ENCODE assay signal across 1 cellular context in the genomic region with DNA sequence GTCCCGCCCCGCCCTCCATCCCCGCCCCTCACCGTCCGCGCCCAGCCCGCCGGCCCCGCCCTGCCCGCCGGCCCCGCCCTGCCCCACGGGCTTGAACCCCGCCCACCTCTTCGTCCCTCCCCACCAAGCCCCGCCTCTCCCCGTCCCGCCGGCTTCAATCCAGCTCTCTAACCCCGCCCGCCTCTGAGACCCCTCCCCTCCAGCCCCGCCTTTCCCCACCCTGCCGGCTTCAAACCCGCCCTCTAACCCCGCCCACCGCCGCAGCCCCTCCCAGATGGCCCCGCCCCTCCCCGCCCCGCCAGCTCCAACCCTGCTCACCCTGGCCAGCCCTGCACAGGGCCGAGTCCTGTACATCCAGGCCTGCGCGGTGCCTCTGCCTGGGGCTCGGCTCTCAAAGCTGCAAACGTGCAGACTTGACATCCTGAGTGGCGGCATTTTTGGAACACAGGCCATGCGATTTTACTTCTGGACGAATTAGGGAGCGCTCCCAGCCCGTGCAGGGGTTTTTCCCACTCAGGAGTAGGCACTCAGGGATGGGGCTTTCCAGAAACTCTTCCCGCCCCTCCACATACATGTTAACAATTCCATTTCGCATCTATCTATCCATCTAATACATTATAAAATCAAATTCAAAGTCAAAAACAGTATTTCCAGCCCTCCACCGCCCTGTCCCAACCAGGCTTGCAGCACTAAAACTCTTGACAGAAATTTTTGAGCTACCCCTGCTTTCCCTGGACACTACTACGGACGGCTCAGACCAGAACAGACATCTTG.
TF ChIP-seq lines count a peak whose summit lies in the region.

No MANE protein-coding gene starts in this region.

TF ChIP-seq in H1, 55 proteins besides CTCF, POLR2A, EP300 and RAD21:
- TF ChIP-seq BCL11A (IDR thresholded peaks at IDR 0.05; ENCODE audit: low read depth in 2 of 2, low read length in 2 of 2) (no peak), SAP30 (IDR thresholded peaks at IDR 0.05; ENCODE audit: insufficient read depth, insufficient replicate concordance, low read length) (no peak), CREB1 (IDR thresholded peaks at IDR 0.05) (no peak), JUN (IDR thresholded peaks at IDR 0.05; ENCODE audit: low read depth, low read length) (no peak), GTF2F1 (IDR thresholded peaks at IDR 0.05; ENCODE audit: borderline replicate concordance, low read depth, low read length) (no peak), BRCA1 (IDR thresholded peaks at IDR 0.05; ENCODE audit: low read depth, low read length) (no peak), NANOG (IDR thresholded peaks at IDR 0.05; ENCODE audit: insufficient read depth, low read depth, low read length, poor library complexity, severe bottlenecking) (no peak), ASH2L (IDR thresholded peaks at IDR 0.05; ENCODE audit: low read length) (no peak), HDAC6 (IDR thresholded peaks at IDR 0.05; ENCODE audit: low read depth, low read length) (no peak), SIRT6 (IDR thresholded peaks at IDR 0.05; ENCODE audit: low read length) (no peak), TAF7 (optimal IDR thresholded peaks at IDR 0.05; ENCODE audit: borderline replicate concordance, low read depth, low read length) (no peak), GABPA (IDR thresholded peaks at IDR 0.05; ENCODE audit: borderline replicate concordance, insufficient read depth, low read length) (no peak), FOSL1 (IDR thresholded peaks at IDR 0.05; ENCODE audit: insufficient read depth, low read depth, low read length) (no peak), CBX5 (IDR thresholded peaks at IDR 0.05; ENCODE audit: low read depth, low read length) (no peak), CTBP2 (IDR thresholded peaks at IDR 0.05; ENCODE audit: borderline replicate concordance, insufficient read depth, insufficient read length, low read length) (no peak)
- TF ChIP-seq, protein P1, sequence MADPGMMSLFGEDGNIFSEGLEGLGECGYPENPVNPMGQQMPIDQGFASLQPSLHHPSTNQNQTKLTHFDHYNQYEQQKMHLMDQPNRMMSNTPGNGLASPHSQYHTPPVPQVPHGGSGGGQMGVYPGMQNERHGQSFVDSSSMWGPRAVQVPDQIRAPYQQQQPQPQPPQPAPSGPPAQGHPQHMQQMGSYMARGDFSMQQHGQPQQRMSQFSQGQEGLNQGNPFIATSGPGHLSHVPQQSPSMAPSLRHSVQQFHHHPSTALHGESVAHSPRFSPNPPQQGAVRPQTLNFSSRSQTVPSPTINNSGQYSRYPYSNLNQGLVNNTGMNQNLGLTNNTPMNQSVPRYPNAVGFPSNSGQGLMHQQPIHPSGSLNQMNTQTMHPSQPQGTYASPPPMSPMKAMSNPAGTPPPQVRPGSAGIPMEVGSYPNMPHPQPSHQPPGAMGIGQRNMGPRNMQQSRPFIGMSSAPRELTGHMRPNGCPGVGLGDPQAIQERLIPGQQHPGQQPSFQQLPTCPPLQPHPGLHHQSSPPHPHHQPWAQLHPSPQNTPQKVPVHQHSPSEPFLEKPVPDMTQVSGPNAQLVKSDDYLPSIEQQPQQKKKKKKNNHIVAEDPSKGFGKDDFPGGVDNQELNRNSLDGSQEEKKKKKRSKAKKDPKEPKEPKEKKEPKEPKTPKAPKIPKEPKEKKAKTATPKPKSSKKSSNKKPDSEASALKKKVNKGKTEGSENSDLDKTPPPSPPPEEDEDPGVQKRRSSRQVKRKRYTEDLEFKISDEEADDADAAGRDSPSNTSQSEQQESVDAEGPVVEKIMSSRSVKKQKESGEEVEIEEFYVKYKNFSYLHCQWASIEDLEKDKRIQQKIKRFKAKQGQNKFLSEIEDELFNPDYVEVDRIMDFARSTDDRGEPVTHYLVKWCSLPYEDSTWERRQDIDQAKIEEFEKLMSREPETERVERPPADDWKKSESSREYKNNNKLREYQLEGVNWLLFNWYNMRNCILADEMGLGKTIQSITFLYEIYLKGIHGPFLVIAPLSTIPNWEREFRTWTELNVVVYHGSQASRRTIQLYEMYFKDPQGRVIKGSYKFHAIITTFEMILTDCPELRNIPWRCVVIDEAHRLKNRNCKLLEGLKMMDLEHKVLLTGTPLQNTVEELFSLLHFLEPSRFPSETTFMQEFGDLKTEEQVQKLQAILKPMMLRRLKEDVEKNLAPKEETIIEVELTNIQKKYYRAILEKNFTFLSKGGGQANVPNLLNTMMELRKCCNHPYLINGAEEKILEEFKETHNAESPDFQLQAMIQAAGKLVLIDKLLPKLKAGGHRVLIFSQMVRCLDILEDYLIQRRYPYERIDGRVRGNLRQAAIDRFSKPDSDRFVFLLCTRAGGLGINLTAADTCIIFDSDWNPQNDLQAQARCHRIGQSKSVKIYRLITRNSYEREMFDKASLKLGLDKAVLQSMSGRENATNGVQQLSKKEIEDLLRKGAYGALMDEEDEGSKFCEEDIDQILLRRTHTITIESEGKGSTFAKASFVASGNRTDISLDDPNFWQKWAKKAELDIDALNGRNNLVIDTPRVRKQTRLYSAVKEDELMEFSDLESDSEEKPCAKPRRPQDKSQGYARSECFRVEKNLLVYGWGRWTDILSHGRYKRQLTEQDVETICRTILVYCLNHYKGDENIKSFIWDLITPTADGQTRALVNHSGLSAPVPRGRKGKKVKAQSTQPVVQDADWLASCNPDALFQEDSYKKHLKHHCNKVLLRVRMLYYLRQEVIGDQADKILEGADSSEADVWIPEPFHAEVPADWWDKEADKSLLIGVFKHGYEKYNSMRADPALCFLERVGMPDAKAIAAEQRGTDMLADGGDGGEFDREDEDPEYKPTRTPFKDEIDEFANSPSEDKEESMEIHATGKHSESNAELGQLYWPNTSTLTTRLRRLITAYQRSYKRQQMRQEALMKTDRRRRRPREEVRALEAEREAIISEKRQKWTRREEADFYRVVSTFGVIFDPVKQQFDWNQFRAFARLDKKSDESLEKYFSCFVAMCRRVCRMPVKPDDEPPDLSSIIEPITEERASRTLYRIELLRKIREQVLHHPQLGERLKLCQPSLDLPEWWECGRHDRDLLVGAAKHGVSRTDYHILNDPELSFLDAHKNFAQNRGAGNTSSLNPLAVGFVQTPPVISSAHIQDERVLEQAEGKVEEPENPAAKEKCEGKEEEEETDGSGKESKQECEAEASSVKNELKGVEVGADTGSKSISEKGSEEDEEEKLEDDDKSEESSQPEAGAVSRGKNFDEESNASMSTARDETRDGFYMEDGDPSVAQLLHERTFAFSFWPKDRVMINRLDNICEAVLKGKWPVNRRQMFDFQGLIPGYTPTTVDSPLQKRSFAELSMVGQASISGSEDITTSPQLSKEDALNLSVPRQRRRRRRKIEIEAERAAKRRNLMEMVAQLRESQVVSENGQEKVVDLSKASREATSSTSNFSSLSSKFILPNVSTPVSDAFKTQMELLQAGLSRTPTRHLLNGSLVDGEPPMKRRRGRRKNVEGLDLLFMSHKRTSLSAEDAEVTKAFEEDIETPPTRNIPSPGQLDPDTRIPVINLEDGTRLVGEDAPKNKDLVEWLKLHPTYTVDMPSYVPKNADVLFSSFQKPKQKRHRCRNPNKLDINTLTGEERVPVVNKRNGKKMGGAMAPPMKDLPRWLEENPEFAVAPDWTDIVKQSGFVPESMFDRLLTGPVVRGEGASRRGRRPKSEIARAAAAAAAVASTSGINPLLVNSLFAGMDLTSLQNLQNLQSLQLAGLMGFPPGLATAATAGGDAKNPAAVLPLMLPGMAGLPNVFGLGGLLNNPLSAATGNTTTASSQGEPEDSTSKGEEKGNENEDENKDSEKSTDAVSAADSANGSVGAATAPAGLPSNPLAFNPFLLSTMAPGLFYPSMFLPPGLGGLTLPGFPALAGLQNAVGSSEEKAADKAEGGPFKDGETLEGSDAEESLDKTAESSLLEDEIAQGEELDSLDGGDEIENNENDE (IDR thresholded peaks at IDR 0.05; ENCODE audit: insufficient replicate concordance, low read length) = no peak
- TF ChIP-seq, protein P2, sequence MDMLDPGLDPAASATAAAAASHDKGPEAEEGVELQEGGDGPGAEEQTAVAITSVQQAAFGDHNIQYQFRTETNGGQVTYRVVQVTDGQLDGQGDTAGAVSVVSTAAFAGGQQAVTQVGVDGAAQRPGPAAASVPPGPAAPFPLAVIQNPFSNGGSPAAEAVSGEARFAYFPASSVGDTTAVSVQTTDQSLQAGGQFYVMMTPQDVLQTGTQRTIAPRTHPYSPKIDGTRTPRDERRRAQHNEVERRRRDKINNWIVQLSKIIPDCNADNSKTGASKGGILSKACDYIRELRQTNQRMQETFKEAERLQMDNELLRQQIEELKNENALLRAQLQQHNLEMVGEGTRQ (IDR thresholded peaks at IDR 0.05; ENCODE audit: low read length) = no peak
- TF ChIP-seq, protein P3, sequence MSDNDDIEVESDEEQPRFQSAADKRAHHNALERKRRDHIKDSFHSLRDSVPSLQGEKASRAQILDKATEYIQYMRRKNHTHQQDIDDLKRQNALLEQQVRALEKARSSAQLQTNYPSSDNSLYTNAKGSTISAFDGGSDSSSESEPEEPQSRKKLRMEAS (IDR thresholded peaks at IDR 0.05) = no peak
- TF ChIP-seq, protein P4, sequence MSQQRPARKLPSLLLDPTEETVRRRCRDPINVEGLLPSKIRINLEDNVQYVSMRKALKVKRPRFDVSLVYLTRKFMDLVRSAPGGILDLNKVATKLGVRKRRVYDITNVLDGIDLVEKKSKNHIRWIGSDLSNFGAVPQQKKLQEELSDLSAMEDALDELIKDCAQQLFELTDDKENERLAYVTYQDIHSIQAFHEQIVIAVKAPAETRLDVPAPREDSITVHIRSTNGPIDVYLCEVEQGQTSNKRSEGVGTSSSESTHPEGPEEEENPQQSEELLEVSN (IDR thresholded peaks at IDR 0.05) = no peak
